ENCODE assay signal across 13 cellular contexts in the genomic region with DNA sequence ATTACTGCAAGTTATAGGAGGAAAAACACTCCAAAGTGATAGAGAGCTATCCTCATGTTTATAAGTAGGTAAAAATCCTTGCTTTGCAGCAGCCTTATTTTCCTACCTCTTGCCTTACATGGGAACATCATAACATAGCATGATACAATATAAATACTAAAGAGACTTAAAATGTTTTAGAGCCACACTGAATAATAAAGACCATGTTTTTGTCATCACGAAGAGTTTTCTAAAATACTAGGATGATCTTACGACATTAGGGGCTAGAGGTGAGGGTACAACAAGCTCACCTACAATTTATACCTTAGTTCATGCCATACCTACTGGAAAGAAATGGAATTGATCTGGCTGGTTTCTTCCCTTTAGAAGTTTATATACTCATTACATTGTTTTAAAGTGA.
A peak's percentile ranks its signal among the peaks of the same experiment; 100 is the strongest.
DNase-seq lines count a peak whose midpoint lies in the region; ATAC-seq, FAIRE-seq and TF ChIP-seq lines count a peak whose summit lies in the region.
"Had no signal": no experiment of that assay in that cellular context is flagged by ENCODE, and none has a peak within 500 bp of the region (broad histone marks: within the 10 kb centered on the region; RNA-seq: fewer than 3 reads in every experiment).

No MANE protein-coding gene starts in this region.

- H3K36me3 Mint-ChIP-seq in CD8-positive, alpha-beta T cell = peaks cover 10% of the 10 kb centered on the region

- H3K4me3 ChIP-seq in heart right ventricle (peak overlapping the region in 7 of 10 donors; percentile 1 to 62 (median 56)), astrocyte of the spinal cord (ENCODE audit: low read depth, low read length) (peak overlapping the region; percentile 21), tibial artery (peak overlapping the region; percentile 51 to 52)
- no peak overlapping the region for H3K4me3 ChIP-seq in CD8-positive, alpha-beta T cell (ENCODE audit: low read depth, low read length)

- no peak overlapping the region for H3K4me3 Mint-ChIP-seq in CD8-positive, alpha-beta T cell

- H3K27me3 ChIP-seq in heart right ventricle = no peaks in the 10 kb centered on the region
- no peaks in the 10 kb centered on the region for H3K27me3 ChIP-seq in tibial artery
- H3K27me3 ChIP-seq in CD8-positive, alpha-beta T cell (ENCODE audit: insufficient read depth, low read length) = no peaks in the 10 kb centered on the region
- H3K27me3 ChIP-seq: sigmoid colon, upper lobe of left lung had no signal

- H3K9me3 Mint-ChIP-seq in CD8-positive, alpha-beta T cell = no peaks in the 10 kb centered on the region

- DNase-seq in heart right ventricle = no peak
- DNase-seq in left cardiac atrium = no peak
- no peak for DNase-seq in astrocyte of the spinal cord (ENCODE audit: low read depth, low spot score)
- DNase-seq in tibial artery = no peak
- DNase-seq in CD8-positive, alpha-beta T cell = no peak
- DNase-seq in NCI-H2227 (lab: John Stamatoyannopoulos, UW; ENCODE audit: unreplicated experiment) = no peak
- DNase-seq: activated CD4-positive, alpha-beta T cell treated with anti-CD3 and anti-CD28 coated beads for 48 hours; NK-92 treated with Interleukin-12 subunit alpha and Interleukin-12 subunit beta, amount 100 ng/mL, for 24 hours; sigmoid colon; SW 1271; upper lobe of left lung had no signal

- in situ Hi-C loops in astrocyte of the spinal cord (cut with HindIII; ENCODE audit: low sequenced_read_pairs) = no loop called here

- H3K9me3 ChIP-seq in heart right ventricle = no peaks in the 10 kb centered on the region
- H3K9me3 ChIP-seq in tibial artery = no peaks in the 10 kb centered on the region
- no peaks in the 10 kb centered on the region for H3K9me3 ChIP-seq in CD8-positive, alpha-beta T cell (ENCODE audit: low read length)
- H3K9me3 ChIP-seq: sigmoid colon, upper lobe of left lung had no signal

- ATAC-seq in heart right ventricle = no peak
- ATAC-seq in left cardiac atrium = no peak
- no peak for ATAC-seq in CD8-positive, alpha-beta T cell
- ATAC-seq in GM19324 (IDR thresholded peaks at IDR 0.05; ENCODE audit: low FRiP score, unreplicated experiment) = no peak

- POLR2A ChIA-PET in CD8-positive, alpha-beta T cell (lab: Charles Lee) = interaction anchor here (1.0 kb wide), 1 partner anchor 168 kb away, joined by 3 read pairs; no protein-coding TSS in a partner anchor

- CTCF ChIA-PET in CD8-positive, alpha-beta T cell (lab: Charles Lee) = no interaction called here

- H3K4me1 ChIP-seq in heart right ventricle (peaks cover 0 to 64% (median 38%) of the 10 kb centered on the region in 9 donors), tibial artery (peaks cover 0 to 25% (median 0%) of the 10 kb centered on the region in 4 donors)
- peaks cover 14% of the 10 kb centered on the region for H3K4me1 ChIP-seq in CD8-positive, alpha-beta T cell (ENCODE audit: insufficient read depth, low read length)

- peak overlapping the region in 3 of 10 donors; percentile 24 to 81 (median 32) for H3K27ac ChIP-seq in heart right ventricle
- H3K27ac ChIP-seq in tibial artery = peak overlapping the region in 1 of 2 donors; percentile 62
- no peak overlapping the region for H3K27ac ChIP-seq in CD8-positive, alpha-beta T cell (ENCODE audit: low read depth, low read length)
- H3K27ac ChIP-seq: upper lobe of left lung had no signal

- H3K27ac Mint-ChIP-seq in CD8-positive, alpha-beta T cell = no peak overlapping the region

- FAIRE-seq in islet of Langerhans (lab: Jason Lieb, UNC) = peak; percentile 81

- WGBS in heart right ventricle, 2 donors = 59 to 67% methylated on average over 2 of the region's 2 CpGs

- H3K4me1 Mint-ChIP-seq in CD8-positive, alpha-beta T cell (ENCODE audit: low read depth) = peaks cover 26% of the 10 kb centered on the region

- H3K27me3 Mint-ChIP-seq in CD8-positive, alpha-beta T cell (ENCODE audit: low read depth) = no peaks in the 10 kb centered on the region

- TF ChIP-seq CTCF in heart right ventricle (IDR thresholded peaks at IDR 0.05) = no peak
- TF ChIP-seq CTCF in astrocyte of the spinal cord (IDR thresholded peaks at IDR 0.05; ENCODE audit: low read depth, low read length) = no peak
- no peak for TF ChIP-seq CTCF in tibial artery (IDR thresholded peaks at IDR 0.05)
- no peak for TF ChIP-seq CTCF in CD8-positive, alpha-beta T cell (IDR thresholded peaks at IDR 0.05)

- H3K36me3 ChIP-seq in heart right ventricle (peaks cover 0 to 12% (median 8%) of the 10 kb centered on the region in 9 donors), tibial artery (peaks cover 4 to 8% (median 8%) of the 10 kb centered on the region in 3 donors)
- H3K36me3 ChIP-seq in CD8-positive, alpha-beta T cell (ENCODE audit: insufficient read depth, low read length) = peaks cover 4% of the 10 kb centered on the region

- intact Hi-C loops in heart right ventricle (cut with DNase I) = no loop called here
- intact Hi-C loops in left cardiac atrium (cut with DNase I) = no loop called here
- intact Hi-C loops in tibial artery (cut with DNase I; ENCODE audit: low total_unique reads) = no loop called here
- intact Hi-C loops in CD8-positive, alpha-beta T cell (cut with DNase I, micrococcal nuclease) = no loop called here
